Comparison of ENCODE assay signal across 9 cellular contexts in genomic region chr2:65212115-65212514, GRCh38.
"Had no signal": no experiment of that assay in that cellular context is flagged by ENCODE, and none has a peak within 500 bp of the region (broad histone marks: within the 10 kb centered on the region; RNA-seq: fewer than 3 reads in every experiment).

No MANE protein-coding gene starts in this region.

- H3K36me3 ChIP-seq: HAP-1 had no signal

- H3K9me3 ChIP-seq: HAP-1 had no signal

- H3K4me3 ChIP-seq: GM23248, GM23338, HAP-1 had no signal

- ATAC-seq: GM23338, HCT116 had no signal

- DNase-seq: GM23248, GOT3, H7, H9, HCEC 1CT, HFFc6 had no signal
